Comparison of ENCODE assay signal across 16 cellular contexts in genomic region chr11:11261629-11262028, GRCh38.
A peak's percentile ranks its signal among the peaks of the same experiment; 100 is the strongest.
DNase-seq lines count a peak whose midpoint lies in the region; ATAC-seq and TF ChIP-seq lines count a peak whose summit lies in the region.
"Had no signal": no experiment of that assay in that cellular context is flagged by ENCODE, and none has a peak within 500 bp of the region (broad histone marks: within the 10 kb centered on the region; RNA-seq: fewer than 3 reads in every experiment).

No MANE protein-coding gene starts in this region.

- no peak overlapping the region for H3K4me3 ChIP-seq in breast epithelium
- H3K4me3 ChIP-seq: adrenal gland, lung, testis had no signal

- H3K36me3 Mint-ChIP-seq in IgD-negative memory B cell, result peaks cover 2% of the 10 kb centered on the region
- no peaks in the 10 kb centered on the region for H3K36me3 Mint-ChIP-seq in stimulated activated memory B cell treated with anti-CD40 and anti-IgM and Interleukin-4, amounts not matched to agents 10 μg/mL and 1 μg/mL and 100 μg/mL, for 72 hours
- no peaks in the 10 kb centered on the region for H3K36me3 Mint-ChIP-seq in activated T-helper 1 cell treated with anti-CD3 and anti-CD28 coated beads, Interleukin-12 subunit alpha, Interleukin-12 subunit beta, Interleukin-2, Interleukin-4 antibody, amounts not matched to agents 30 ng/mL and 10 ng/mL and 1 ng/mL, durations not matched to agents 14 hours and 24 hours and 36 hours (ENCODE audit: low read depth)

- H3K4me1 ChIP-seq in breast epithelium, result no peaks in the 10 kb centered on the region
- H3K4me1 ChIP-seq: adrenal gland, testis had no signal

- no peak for TF ChIP-seq POLR2A in breast epithelium (IDR thresholded peaks at IDR 0.05)

- H3K9me3 ChIP-seq in breast epithelium, result no peaks in the 10 kb centered on the region
- H3K9me3 ChIP-seq: adrenal gland, testis had no signal

- H3K36me3 ChIP-seq in breast epithelium, result no peaks in the 10 kb centered on the region
- H3K36me3 ChIP-seq: adrenal gland had no signal

- intact Hi-C loops in breast epithelium (cut with DNase I; ENCODE audit: low total_unique reads), result no loop called here
- intact Hi-C loops in activated T-helper 1 cell treated with anti-CD3 and anti-CD28 coated beads, Interleukin-12 subunit alpha, Interleukin-12 subunit beta, Interleukin-2, Interleukin-4 antibody, amounts not matched to agents 30 ng/mL and 10 ng/mL and 1 ng/mL, durations not matched to agents 14 hours and 24 hours and 36 hours (cut with micrococcal nuclease), result no loop called here

- H3K4me1 Mint-ChIP-seq in IgD-negative memory B cell, result peaks cover 15 to 43% (median 39%) of the 10 kb centered on the region in 3 donors
- peaks cover 60% of the 10 kb centered on the region for H3K4me1 Mint-ChIP-seq in stimulated activated memory B cell treated with anti-CD40 and anti-IgM and Interleukin-4, amounts not matched to agents 10 μg/mL and 1 μg/mL and 100 μg/mL, for 72 hours
- no peaks in the 10 kb centered on the region for H3K4me1 Mint-ChIP-seq in activated T-helper 1 cell treated with anti-CD3 and anti-CD28 coated beads, Interleukin-12 subunit alpha, Interleukin-12 subunit beta, Interleukin-2, Interleukin-4 antibody, amounts not matched to agents 30 ng/mL and 10 ng/mL and 1 ng/mL, durations not matched to agents 14 hours and 24 hours and 36 hours (ENCODE audit: low read depth)
- H3K4me1 Mint-ChIP-seq: activated CD4-positive, alpha-beta T cell treated with anti-CD3 and anti-CD28 coated beads, Interleukin-2, amount 10 ng/mL, durations not matched to agents 24 days and 14 days had no signal

- H3K9me3 Mint-ChIP-seq in IgD-negative memory B cell, result no peaks in the 10 kb centered on the region
- peaks cover 4% of the 10 kb centered on the region for H3K9me3 Mint-ChIP-seq in stimulated activated memory B cell treated with anti-CD40 and anti-IgM and Interleukin-4, amounts not matched to agents 10 μg/mL and 1 μg/mL and 100 μg/mL, for 72 hours
- no peaks in the 10 kb centered on the region for H3K9me3 Mint-ChIP-seq in activated T-helper 1 cell treated with anti-CD3 and anti-CD28 coated beads, Interleukin-12 subunit alpha, Interleukin-12 subunit beta, Interleukin-2, Interleukin-4 antibody, amounts not matched to agents 30 ng/mL and 10 ng/mL and 1 ng/mL, durations not matched to agents 14 hours and 24 hours and 36 hours
- H3K9me3 Mint-ChIP-seq: activated CD4-positive, alpha-beta T cell treated with anti-CD3 and anti-CD28 coated beads, Interleukin-2, amount 10 ng/mL, durations not matched to agents 24 days and 14 days; nephron had no signal

- H3K27ac ChIP-seq in breast epithelium, result no peak overlapping the region
- H3K27ac ChIP-seq: adrenal gland, RWPE1, testis had no signal

- H3K27me3 Mint-ChIP-seq in IgD-negative memory B cell, result no peaks in the 10 kb centered on the region
- no peaks in the 10 kb centered on the region for H3K27me3 Mint-ChIP-seq in stimulated activated memory B cell treated with anti-CD40 and anti-IgM and Interleukin-4, amounts not matched to agents 10 μg/mL and 1 μg/mL and 100 μg/mL, for 72 hours
- peaks cover 3% of the 10 kb centered on the region for H3K27me3 Mint-ChIP-seq in activated T-helper 1 cell treated with anti-CD3 and anti-CD28 coated beads, Interleukin-12 subunit alpha, Interleukin-12 subunit beta, Interleukin-2, Interleukin-4 antibody, amounts not matched to agents 30 ng/mL and 10 ng/mL and 1 ng/mL, durations not matched to agents 14 hours and 24 hours and 36 hours (ENCODE audit: insufficient read depth)

- peak; percentile 48 for ATAC-seq in GM19035 (IDR thresholded peaks at IDR 0.05; ENCODE audit: unreplicated experiment)
- peak; percentile 53 for ATAC-seq in HG02588 (IDR thresholded peaks at IDR 0.05; ENCODE audit: unreplicated experiment)
- peak; percentile 71 for ATAC-seq in stimulated activated memory B cell treated with anti-CD40 and anti-IgM and Interleukin-4, amounts not matched to agents 10 μg/mL and 1 μg/mL and 100 μg/mL, for 72 hours

- TF ChIP-seq CTCF in breast epithelium (IDR thresholded peaks at IDR 0.05), result no peak

- H3K27ac Mint-ChIP-seq in IgD-negative memory B cell, result peak overlapping the region in 2 of 3 donors; percentile 70 to 81
- H3K27ac Mint-ChIP-seq in stimulated activated memory B cell treated with anti-CD40 and anti-IgM and Interleukin-4, amounts not matched to agents 10 μg/mL and 1 μg/mL and 100 μg/mL, for 72 hours, result peak overlapping the region; percentile 3
- H3K27ac Mint-ChIP-seq in activated T-helper 1 cell treated with anti-CD3 and anti-CD28 coated beads, Interleukin-12 subunit alpha, Interleukin-12 subunit beta, Interleukin-2, Interleukin-4 antibody, amounts not matched to agents 30 ng/mL and 10 ng/mL and 1 ng/mL, durations not matched to agents 14 hours and 24 hours and 36 hours, result no peak overlapping the region
- H3K27ac Mint-ChIP-seq: activated CD4-positive, alpha-beta T cell treated with anti-CD3 and anti-CD28 coated beads, Interleukin-2, amount 10 ng/mL, durations not matched to agents 24 days and 14 days; nephron had no signal

- H3K27me3 ChIP-seq in breast epithelium, result no peaks in the 10 kb centered on the region
- H3K27me3 ChIP-seq: adrenal gland, testis had no signal

- DNase-seq in breast epithelium (ENCODE audit: low spot score in 2 of 2), result no peak
- DNase-seq in activated CD4-positive, alpha-beta T cell treated with anti-CD3 and anti-CD28 coated beads for 1 hour, result no peak
- no peak for DNase-seq in activated T-helper 1 cell treated with anti-CD3 and anti-CD28 coated beads, Interleukin-12 subunit alpha, Interleukin-12 subunit beta, Interleukin-2, Interleukin-4 antibody, amounts not matched to agents 30 ng/mL and 10 ng/mL and 1 ng/mL, durations not matched to agents 14 hours and 24 hours and 36 hours (ENCODE audit: low spot score)
- DNase-seq: activated CD4-positive, alpha-beta T cell treated with anti-CD3 and anti-CD28 coated beads, Interleukin-2, amount 10 ng/mL, durations not matched to agents 24 days and 14 days; activated T-cell treated with anti-CD3 and anti-CD28 coated beads, Interleukin-2, amount 50 U/mL, for 48 hours; adrenal gland; NCI-H187 treated with DMSO at 0.1 percent for 48 hours; NCI-H524 treated with DMSO at 0.1 percent for 48 hours; testis had no signal

- peak overlapping the region; percentile 9 to 94 (median 80) for H3K4me3 Mint-ChIP-seq in IgD-negative memory B cell
- peak overlapping the region; percentile 23 for H3K4me3 Mint-ChIP-seq in stimulated activated memory B cell treated with anti-CD40 and anti-IgM and Interleukin-4, amounts not matched to agents 10 μg/mL and 1 μg/mL and 100 μg/mL, for 72 hours
- no peak overlapping the region for H3K4me3 Mint-ChIP-seq in activated T-helper 1 cell treated with anti-CD3 and anti-CD28 coated beads, Interleukin-12 subunit alpha, Interleukin-12 subunit beta, Interleukin-2, Interleukin-4 antibody, amounts not matched to agents 30 ng/mL and 10 ng/mL and 1 ng/mL, durations not matched to agents 14 hours and 24 hours and 36 hours
- H3K4me3 Mint-ChIP-seq: activated CD4-positive, alpha-beta T cell treated with anti-CD3 and anti-CD28 coated beads, Interleukin-2, amount 10 ng/mL, durations not matched to agents 24 days and 14 days; nephron had no signal
